ENCODE assay signal across 8 cellular contexts in genomic region chr7:123580406-123581161, GRCh38. TPM values are rescaled to one million over a fixed set of nuclear protein-coding genes. Genes with fewer than 3 reads are reported as not detected.
A peak's percentile ranks its signal among the peaks of the same experiment; 100 is the strongest.
DNase-seq lines count a peak whose midpoint lies in the region; ATAC-seq, FAIRE-seq and TF ChIP-seq lines count a peak whose summit lies in the region.

No MANE protein-coding gene starts in this region.

- peaks cover 16% of the 10 kb centered on the region for H3K27me3 Mint-ChIP-seq in activated CD8-positive, alpha-beta memory T cell treated with anti-CD3 and anti-CD28 coated beads, Interleukin-2, amount 10 ng/mL, durations not matched to agents 7 days and 5 days
- peaks cover 34% of the 10 kb centered on the region for H3K27me3 Mint-ChIP-seq in T-helper 17 cell

- no peaks in the 10 kb centered on the region for H3K4me1 Mint-ChIP-seq in activated CD8-positive, alpha-beta memory T cell treated with anti-CD3 and anti-CD28 coated beads, Interleukin-2, amount 10 ng/mL, durations not matched to agents 7 days and 5 days
- H3K4me1 Mint-ChIP-seq in T-helper 17 cell, result peaks cover 2% of the 10 kb centered on the region

- CTCF ChIA-PET in activated CD8-positive, alpha-beta memory T cell treated with anti-CD3 and anti-CD28 coated beads, Interleukin-2, amount 10 ng/mL, durations not matched to agents 7 days and 5 days (lab: Charles Lee), result no interaction called here

- H3K9me3 Mint-ChIP-seq in activated CD8-positive, alpha-beta memory T cell treated with anti-CD3 and anti-CD28 coated beads, Interleukin-2, amount 10 ng/mL, durations not matched to agents 7 days and 5 days (ENCODE audit: low read depth), result no peaks in the 10 kb centered on the region

- intact Hi-C loops in Right ventricle myocardium superior (cut with DNase I), result loop anchor here (10.0 kb wide), 1 partner anchor 284 kb away; no protein-coding TSS in a partner anchor
- intact Hi-C loops in gastrocnemius medialis (cut with DNase I; ENCODE audit: low total_unique reads), result loop anchor here (1.0 to 5.0 kb wide), 5 partner anchors 57 to 292 kb away; partner anchors contain the start of gene WASL

- no peaks in the 10 kb centered on the region for H3K27me3 ChIP-seq in gastrocnemius medialis

- no peak overlapping the region for H3K27ac Mint-ChIP-seq in activated CD8-positive, alpha-beta memory T cell treated with anti-CD3 and anti-CD28 coated beads, Interleukin-2, amount 10 ng/mL, durations not matched to agents 7 days and 5 days
- H3K27ac Mint-ChIP-seq in T-helper 17 cell, result no peak overlapping the region

- TF ChIP-seq POLR2A in H54 (IDR thresholded peaks at IDR 0.05; ENCODE audit: low read depth, low read length) (no peak), gastrocnemius medialis (IDR thresholded peaks at IDR 0.05) (no peak)

- peak overlapping the region in 1 of 4 donors; percentile 29 for H3K4me3 ChIP-seq in gastrocnemius medialis

- TF ChIP-seq CTCF in gastrocnemius medialis (IDR thresholded peaks at IDR 0.05 in 4 of 5, conservative IDR thresholded peaks at IDR 0.05 in 1 of 5), result peak; percentile 45 to 80 (median 54)

- no peaks in the 10 kb centered on the region for H3K36me3 ChIP-seq in gastrocnemius medialis

- no peak for DNase-seq in activated CD8-positive, alpha-beta memory T cell treated with anti-CD3 and anti-CD28 coated beads, Interleukin-2, amount 10 ng/mL, durations not matched to agents 7 days and 5 days
- DNase-seq in activated CD8-positive, alpha-beta memory T cell treated with anti-CD3 and anti-CD28 coated beads, Interleukin-2, amount 50 U/mL, for 48 hours, result no peak
- no peak for DNase-seq in H54 (ENCODE audit: insufficient read length, low spot score)
- peak; percentile 76 for DNase-seq in NAMALWA (ENCODE audit: low spot score)
- DNase-seq in T-helper 17 cell, result no peak
- no peak for DNase-seq in Right ventricle myocardium superior
- no peak for DNase-seq in gastrocnemius medialis
- no peak for DNase-seq in GDM1 (lab: John Stamatoyannopoulos, UW)

- H3K4me3 Mint-ChIP-seq in activated CD8-positive, alpha-beta memory T cell treated with anti-CD3 and anti-CD28 coated beads, Interleukin-2, amount 10 ng/mL, durations not matched to agents 7 days and 5 days, result no peak overlapping the region
- no peak overlapping the region for H3K4me3 Mint-ChIP-seq in T-helper 17 cell

- H3K4me1 ChIP-seq in gastrocnemius medialis, result peaks cover 14 to 29% of the 10 kb centered on the region in 2 donors

- ATAC-seq in activated CD8-positive, alpha-beta memory T cell treated with anti-CD3 and anti-CD28 coated beads, Interleukin-2, amount 10 ng/mL, durations not matched to agents 7 days and 5 days, result peak; percentile 60
- ATAC-seq in T-helper 17 cell (peak; percentile 66), Right ventricle myocardium superior (ENCODE audit: poor library complexity) (peak; percentile 84), gastrocnemius medialis (peak; percentile 85 to 91)

- H3K9me3 ChIP-seq in T-helper 17 cell (ENCODE audit: control insufficient read depth, low read length, poor library complexity, severe bottlenecking), result peaks cover 4% of the 10 kb centered on the region
- no peaks in the 10 kb centered on the region for H3K9me3 ChIP-seq in gastrocnemius medialis

- in situ Hi-C loops in gastrocnemius medialis (cut with MboI; ENCODE audit: low sequenced_read_pairs in 4 of 4), result loop anchor here in 3 of 4 donors (5.0 to 25.0 kb wide), 4 partner anchors 122 to 284 kb away; no protein-coding TSS in a partner anchor

- peak overlapping the region; percentile 11 to 71 (median 44) for H3K27ac ChIP-seq in gastrocnemius medialis

- peak; percentile 94 for FAIRE-seq in H54 (lab: Jason Lieb, UNC)

- H3K36me3 Mint-ChIP-seq in activated CD8-positive, alpha-beta memory T cell treated with anti-CD3 and anti-CD28 coated beads, Interleukin-2, amount 10 ng/mL, durations not matched to agents 7 days and 5 days, result no peaks in the 10 kb centered on the region
- H3K36me3 Mint-ChIP-seq in T-helper 17 cell (ENCODE audit: low read depth), result peaks cover 2% of the 10 kb centered on the region

RNA-seq across cellular contexts. Expression of gene ASB15, which starts 21.0 kb away (rescaled TPM):
- not detected for total RNA-seq in activated CD8-positive, alpha-beta memory T cell treated with anti-CD3 and anti-CD28 coated beads, Interleukin-2, amount 10 ng/mL, durations not matched to agents 7 days and 5 days
- total RNA-seq in T-helper 17 cell (not detected), Right ventricle myocardium superior (78.6 TPM), gastrocnemius medialis (10 to 100 TPM in 2 of 4 donors, 1 to 10 TPM in 2; 5.3 to 26.0 (median 10.4) TPM)

RNA-seq across cellular contexts. Expression of gene NDUFA5, which starts 23.0 kb away (rescaled TPM):
- 10 to 100 TPM; 39.7 to 49.7 TPM for total RNA-seq in activated CD8-positive, alpha-beta memory T cell treated with anti-CD3 and anti-CD28 coated beads, Interleukin-2, amount 10 ng/mL, durations not matched to agents 7 days and 5 days
- total RNA-seq in T-helper 17 cell (10 to 100 TPM; 54.0 to 67.5 TPM), Right ventricle myocardium superior (322 TPM), gastrocnemius medialis (100 to 1,000 TPM in 3 of 4 donors, 10 to 100 TPM in 1; 82.8 to 148 (median 137) TPM)

RNA-seq across cellular contexts. Expression of gene IQUB, which starts 46.2 kb away (rescaled TPM):
- under 1 TPM in 1 of 2 experiments, not detected in 1; 0.07 TPM for total RNA-seq in activated CD8-positive, alpha-beta memory T cell treated with anti-CD3 and anti-CD28 coated beads, Interleukin-2, amount 10 ng/mL, durations not matched to agents 7 days and 5 days
- total RNA-seq in T-helper 17 cell (under 1 TPM in 1 of 2 donors, not detected in 1; 0.16 TPM), Right ventricle myocardium superior (0.30 TPM), gastrocnemius medialis (under 1 TPM in 3 of 4 donors, not detected in 1; 0.15 to 0.42 (median 0.26) TPM)

Comparison
In these comparisons a context has a peak if more than half of its experiments do, and no peak if none do; other contexts are left out.
1. RNA of gene ASB15, which starts 21.0 kb away (total RNA-seq): 78.6 TPM in Right ventricle myocardium superior (single experiment) and 5.3 to 26.0 TPM in gastrocnemius medialis; not detected in activated CD8-positive, alpha-beta memory T cell treated with anti-CD3 and anti-CD28 coated beads, Interleukin-2, amount 10 ng/mL, durations not matched to agents 7 days and 5 days and not detected in T-helper 17 cell; every median in the first group is over 4 times any median in the second.
2. Peak in every context shown above with its lines, with median percentiles within 50 percentile points of each other: ATAC-seq.